Comparison of ENCODE assay signal across 1 cellular context in genomic region chr22:20015187-20015625, GRCh38.
TF ChIP-seq lines count a peak whose summit lies in the region.

No MANE protein-coding gene starts in this region.

TF ChIP-seq in H1, 55 proteins besides CTCF, POLR2A, EP300 and RAD21 (continued from another document):
- TF ChIP-seq SRF (IDR thresholded peaks at IDR 0.05; ENCODE audit: low read depth, low read length) (no peak), KDM4A (IDR thresholded peaks at IDR 0.05; ENCODE audit: low read depth, low read length, severe bottlenecking) (no peak), EGR1 (IDR thresholded peaks at IDR 0.05; ENCODE audit: borderline replicate concordance, low read depth, low read length) (no peak)
